ENCODE assay signal across 11 cellular contexts in the genomic region with DNA sequence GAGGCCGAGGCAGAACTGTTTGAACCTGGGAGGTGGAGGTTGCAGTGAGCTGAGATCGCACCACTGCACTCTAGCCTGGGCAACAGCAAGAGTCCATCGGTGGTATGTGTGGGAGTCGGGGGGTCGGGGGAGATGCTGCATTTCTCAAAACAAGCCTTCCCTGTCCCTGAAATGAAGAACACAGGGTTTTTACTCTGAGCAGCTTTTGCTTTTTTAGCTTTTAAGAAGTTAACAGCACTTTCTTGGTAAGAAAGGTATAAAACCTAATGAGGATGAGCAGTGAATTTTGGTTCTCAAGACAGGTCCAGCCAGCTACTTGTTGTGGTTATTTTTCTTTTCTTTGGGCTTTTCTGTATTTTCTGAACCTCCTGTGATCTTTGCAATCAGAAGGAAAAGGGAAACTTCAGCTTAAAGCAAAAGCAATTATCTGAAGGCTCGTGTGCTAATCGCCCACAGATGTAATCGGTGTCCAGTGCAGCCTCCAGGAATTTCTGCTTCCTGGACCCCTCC. TPM values are rescaled to one million over a fixed set of nuclear protein-coding genes. Genes with fewer than 3 reads are reported as not detected.
DNase-seq lines count a peak whose midpoint lies in the region; ATAC-seq and TF ChIP-seq lines count a peak whose summit lies in the region.
"Had no signal": no experiment of that assay in that cellular context is flagged by ENCODE, and none has a peak within 500 bp of the region (broad histone marks: within the 10 kb centered on the region; RNA-seq: fewer than 3 reads in every experiment).

No MANE protein-coding gene starts in this region.

- H4K91ac ChIP-seq in H9 (ENCODE audit: insufficient read length, low read depth, low read length), result no peak overlapping the region

- no peak overlapping the region for H4K5ac ChIP-seq in H9 (ENCODE audit: insufficient read length, low read depth, low read length)

- H3K23ac ChIP-seq in H9 (ENCODE audit: insufficient read length, low read depth, low read length), result no peak overlapping the region

- H3K4me2 ChIP-seq in H9 (ENCODE audit: insufficient read depth, insufficient read length, low read length), result no peak overlapping the region

- H3K27me3 Mint-ChIP-seq in H9 (ENCODE audit: low read depth) (peaks cover 7% of the 10 kb centered on the region), mesothelial cell of epicardium (ENCODE audit: low read depth) (no peaks in the 10 kb centered on the region)
- H3K27me3 Mint-ChIP-seq in activated T-helper 17 cell treated with anti-CD3 and anti-CD28 coated beads, Interleukin-2, amount 50 U/mL, for 72 hours, result no peaks in the 10 kb centered on the region

- H3K79me1 ChIP-seq in H9 (ENCODE audit: insufficient read depth, low read depth, low read length, poor library complexity, severe bottlenecking), result peaks cover 3% of the 10 kb centered on the region

- H3K56ac ChIP-seq in H9 (ENCODE audit: insufficient read length, low read depth, low read length), result no peak overlapping the region

- no peak for ATAC-seq in activated T-helper 17 cell treated with anti-CD3 and anti-CD28 coated beads, Interleukin-2, amount 50 U/mL, for 72 hours (replicated peaks)
- ATAC-seq in GM21367 (IDR thresholded peaks at IDR 0.05; ENCODE audit: unreplicated experiment), result no peak
- ATAC-seq: left ventricle myocardium superior had no signal

- peaks cover 68% of the 10 kb centered on the region for H3K36me3 ChIP-seq in BE2C

- H4K8ac ChIP-seq in H9 (replicated peaks; ENCODE audit: insufficient read length, low read depth, low read length), result no peak overlapping the region

- peak overlapping the region in 2 of 3 experiments; percentile 69 to 93; a peak in 5 of 7 replicates for H3K27ac Mint-ChIP-seq in H9
- peak overlapping the region; percentile 98 for H3K27ac Mint-ChIP-seq in activated T-helper 17 cell treated with anti-CD3 and anti-CD28 coated beads, Interleukin-2, amount 50 U/mL, for 72 hours
- peak overlapping the region; percentile 100 for H3K27ac Mint-ChIP-seq in mesothelial cell of epicardium

- H3T11ph ChIP-seq in H9 (ENCODE audit: low read length), result no peak overlapping the region

- H3K18ac ChIP-seq in H9 (ENCODE audit: insufficient read length, low read depth, low read length), result no peak overlapping the region

- H3K4ac ChIP-seq in H9 (ENCODE audit: low read depth, low read length), result no peak overlapping the region

- H2BK20ac ChIP-seq in H9 (ENCODE audit: low read depth, low read length, poor library complexity, severe bottlenecking), result no peak overlapping the region

- no peak overlapping the region for H2AFZ ChIP-seq in H9 (ENCODE audit: low read length)

- peaks cover 15% of the 10 kb centered on the region for H3K23me2 ChIP-seq in H9 (ENCODE audit: insufficient read length, low read depth, low read length, poor library complexity, severe bottlenecking)

- no peak overlapping the region for H2BK15ac ChIP-seq in H9 (ENCODE audit: low read depth, low read length)

- H3K4me1 ChIP-seq in BE2C (peaks cover 15% of the 10 kb centered on the region), H9 (ENCODE audit: insufficient read depth, low read length) (peaks cover 3% of the 10 kb centered on the region; the same call in 1 of the 2 replicates)

- H3K79me2 ChIP-seq in H9 (ENCODE audit: insufficient read depth, low read length), result peaks cover 19% of the 10 kb centered on the region; the same call in 1 of the 2 replicates

- peak overlapping the region; percentile 99 for H3K4me3 ChIP-seq in BE2C (ENCODE audit: low read depth, low read length)

- no peaks in the 10 kb centered on the region for H3K9me3 ChIP-seq in BE2C
- H3K9me3 ChIP-seq in H9 (ENCODE audit: control insufficient read depth, low read depth, low read length), result no peaks in the 10 kb centered on the region

- DNase-seq in BE2C (no peak), H9 (no peak), mesothelial cell of epicardium (ENCODE audit: low spot score in 2 of 2, unreplicated experiment in 2 of 2) (no peak), NCI-H128 (lab: John Stamatoyannopoulos, UW; ENCODE audit: unreplicated experiment) (no peak), NCI-H1436 (lab: John Stamatoyannopoulos, UW) (no peak), NCI-H524 (lab: John Stamatoyannopoulos, UW) (no peak)
- DNase-seq: left ventricle myocardium superior, NCI-H1417 treated with DMSO at 0.1 percent for 48 hours, SIG-M5 had no signal

- H3K36me3 Mint-ChIP-seq in H9 (ENCODE audit: insufficient read depth in 1 of 3, low read depth in 3 of 3) (peaks cover 38 to 73% (median 70%) of the 10 kb centered on the region in 3 experiments), mesothelial cell of epicardium (peaks cover 10% of the 10 kb centered on the region)
- peaks cover 71% of the 10 kb centered on the region for H3K36me3 Mint-ChIP-seq in activated T-helper 17 cell treated with anti-CD3 and anti-CD28 coated beads, Interleukin-2, amount 50 U/mL, for 72 hours (ENCODE audit: low read depth)

- H3K27ac ChIP-seq in H9 (ENCODE audit: insufficient read length, low read depth, low read length), result no peak overlapping the region

- no peak for TF ChIP-seq CTCF in BE2C (IDR thresholded peaks at IDR 0.05; ENCODE audit: low read depth, low read length)
- TF ChIP-seq CTCF in H9 (conservative IDR thresholded peaks at IDR 0.05), result no peak
- TF ChIP-seq CTCF in mesothelial cell of epicardium (IDR thresholded peaks at IDR 0.05; ENCODE audit: unreplicated experiment), result no peak

- H3K27me3 ChIP-seq in BE2C (no peaks in the 10 kb centered on the region), H9 (ENCODE audit: insufficient read depth, low read length) (no peaks in the 10 kb centered on the region)

- no peak overlapping the region; the same call in 1 of the 2 replicates for H3K14ac ChIP-seq in H9 (ENCODE audit: insufficient read depth, low read length)

- H4K20me1 ChIP-seq in H9 (ENCODE audit: control insufficient read depth, insufficient read depth, insufficient read length), result no peaks in the 10 kb centered on the region

- no CpG with 5 or more reads among the region's 8 CpGs for WGBS in H9 (ENCODE audit: extremely low coverage, insufficient read length, low lambda C conversion rate)

- H3K9ac ChIP-seq in H9 (ENCODE audit: extremely low read depth, insufficient read length, low read length), result no peak overlapping the region

- H3K9me3 Mint-ChIP-seq in H9 (peaks cover 6 to 7% of the 10 kb centered on the region in 2 experiments; a peak in 4 of 5 replicates), mesothelial cell of epicardium (no peaks in the 10 kb centered on the region)
- no peaks in the 10 kb centered on the region for H3K9me3 Mint-ChIP-seq in activated T-helper 17 cell treated with anti-CD3 and anti-CD28 coated beads, Interleukin-2, amount 50 U/mL, for 72 hours

- no peak overlapping the region for H2AK5ac ChIP-seq in H9 (ENCODE audit: insufficient read length, low read length)

- peak overlapping the region; percentile 61 to 91 for H3K4me3 Mint-ChIP-seq in H9
- peak overlapping the region; percentile 99 for H3K4me3 Mint-ChIP-seq in activated T-helper 17 cell treated with anti-CD3 and anti-CD28 coated beads, Interleukin-2, amount 50 U/mL, for 72 hours
- H3K4me3 Mint-ChIP-seq in mesothelial cell of epicardium, result peak overlapping the region; percentile 28

- H2BK5ac ChIP-seq in H9 (ENCODE audit: insufficient read length, low read length), result no peak overlapping the region

- no peak overlapping the region for H2BK120ac ChIP-seq in H9 (ENCODE audit: low read depth, low read length, poor library complexity, severe bottlenecking)

- H3K4me1 Mint-ChIP-seq in H9 (peaks cover 30 to 44% of the 10 kb centered on the region in 2 experiments), mesothelial cell of epicardium (peaks cover 43% of the 10 kb centered on the region)
- H3K4me1 Mint-ChIP-seq in activated T-helper 17 cell treated with anti-CD3 and anti-CD28 coated beads, Interleukin-2, amount 50 U/mL, for 72 hours, result peaks cover 17% of the 10 kb centered on the region

- H2BK12ac ChIP-seq in H9 (ENCODE audit: insufficient read length, low read depth, low read length), result no peak overlapping the region

RNA-seq across cellular contexts. Expression of a gene that starts 3.7 kb away (rescaled TPM):
- 1,119 TPM for polyA plus RNA-seq in BE2C (2012; ENCODE audit: insufficient read depth, insufficient read length, low read depth)
- 1,826 and 1,830 TPM in 2 replicates for total RNA-seq in H9 (2021)
- total RNA-seq in activated T-helper 17 cell treated with anti-CD3 and anti-CD28 coated beads, Interleukin-2, amount 50 U/mL, for 72 hours, result 1,000 to 10,000 TPM; 1,667 to 1,900 TPM
- total RNA-seq in mesothelial cell of epicardium, result 1,840 to 1,922 TPM (median 1,906 TPM) in 3 replicates

RNA-seq across cellular contexts. Expression of a gene that starts 19.8 kb away (rescaled TPM):
- 7.2 TPM for polyA plus RNA-seq in BE2C (2012; ENCODE audit: insufficient read depth, insufficient read length, low read depth)
- total RNA-seq in H9 (2021), result 8.4 and 10.9 TPM in 2 replicates
- 10 to 100 TPM in 1 of 2 donors, 1 to 10 TPM in 1; 8.4 to 18.2 TPM for total RNA-seq in activated T-helper 17 cell treated with anti-CD3 and anti-CD28 coated beads, Interleukin-2, amount 50 U/mL, for 72 hours
- total RNA-seq in mesothelial cell of epicardium, result 7.0 to 8.5 TPM (median 8.0 TPM) in 3 replicates

RNA-seq across cellular contexts. Expression of a gene that starts 25.0 kb away (rescaled TPM):
- polyA plus RNA-seq in BE2C (2012; ENCODE audit: insufficient read depth, insufficient read length, low read depth), result 24.8 TPM
- total RNA-seq in H9 (2021), result 24.3 and 27.0 TPM in 2 replicates
- 1 to 10 TPM in 1 of 2 donors, under 1 TPM in 1; 0.80 to 1.8 TPM for total RNA-seq in activated T-helper 17 cell treated with anti-CD3 and anti-CD28 coated beads, Interleukin-2, amount 50 U/mL, for 72 hours
- 88.2 to 91.8 TPM (median 91.4 TPM) in 3 replicates for total RNA-seq in mesothelial cell of epicardium

RNA-seq across cellular contexts. Expression of a gene that starts 40.8 kb away (rescaled TPM):
- polyA plus RNA-seq in BE2C (2012; ENCODE audit: insufficient read depth, insufficient read length, low read depth), result not detected
- total RNA-seq in H9 (2021) (0.29 TPM in 1 of 2 replicates, not detected in the other), mesothelial cell of epicardium (17.5 to 17.7 TPM (median 17.6 TPM) in 3 replicates)
- not detected for total RNA-seq in activated T-helper 17 cell treated with anti-CD3 and anti-CD28 coated beads, Interleukin-2, amount 50 U/mL, for 72 hours
- total RNA-seq: left ventricle myocardium superior had no signal

Comparison
In these comparisons a context has a peak if more than half of its experiments do, and no peak if none do; other contexts are left out.
1. H3K4me3 Mint-ChIP-seq: peak in every context shown above with its lines; median percentile 99 in activated T-helper 17 cell treated with anti-CD3 and anti-CD28 coated beads, Interleukin-2, amount 50 U/mL, for 72 hours; 76 in H9; 28 in mesothelial cell of epicardium.